10 cellular contexts compared by ENCODE assay signal in genomic region chr19:41701401-41702075, GRCh38. TPM values are rescaled to one million over a fixed set of nuclear protein-coding genes. Genes with fewer than 3 reads are reported as not detected.
DNase-seq lines count a peak whose midpoint lies in the region; ATAC-seq, FAIRE-seq and TF ChIP-seq lines count a peak whose summit lies in the region.
"Had no signal": no experiment of that assay in that cellular context is flagged by ENCODE, and none has a peak within 500 bp of the region (broad histone marks: within the 10 kb centered on the region; RNA-seq: fewer than 3 reads in every experiment).

No MANE protein-coding gene starts in this region.

- peak; percentile 5 to 9; a peak in 4 of 6 replicates for ATAC-seq in A549
- ATAC-seq in HG02840 (IDR thresholded peaks at IDR 0.05; ENCODE audit: low FRiP score, unreplicated experiment) = no peak
- no peak for ATAC-seq in HG03095 (IDR thresholded peaks at IDR 0.05; ENCODE audit: unreplicated experiment)
- no peak for ATAC-seq in GM18909 (IDR thresholded peaks at IDR 0.05; ENCODE audit: poor library complexity, unreplicated experiment)
- no peak for ATAC-seq in HG03432 (IDR thresholded peaks at IDR 0.05; ENCODE audit: unreplicated experiment)

- WGBS in A549 (ENCODE audit: missing lambda C conversion rate) = 34% methylated on average over 10 of the region's 10 CpGs

- no peaks in the 10 kb centered on the region for H3K79me2 ChIP-seq in DOHH2 (ENCODE audit: control insufficient read depth, low read length)

- POLR2A ChIA-PET in A549 (lab: Yijun Ruan, JAX) = no interaction called here

- no peak for TF ChIP-seq POLR2A in A549 (IDR thresholded peaks at IDR 0.05; ENCODE audit: low read length)

- TF ChIP-seq EP300 in A549 (IDR thresholded peaks at IDR 0.05) = no peak

- peaks cover 6% of the 10 kb centered on the region; the same call in 1 of the 2 replicates for H3K27me3 ChIP-seq in DOHH2 (ENCODE audit: control insufficient read depth, low read length)
- H3K27me3 ChIP-seq: thyroid gland had no signal

- CTCF ChIA-PET in A549 (lab: Yijun Ruan, JAX) = interaction anchor here (0.6 to 15.7 kb wide), 38 partner anchors 8 to 281 kb away, joined by 3 to 358 read pairs (median 5); partner anchors contain the start of genes CEACAM3, CEACAM6, CEACAM7 and RPS19

- H3K36me3 ChIP-seq in DOHH2 (ENCODE audit: control insufficient read depth, low read length) = no peaks in the 10 kb centered on the region
- H3K36me3 ChIP-seq: thyroid gland had no signal

- FAIRE-seq in A549 (lab: Jason Lieb, UNC) = no peak
- FAIRE-seq: islet of Langerhans had no signal

- DNase-seq in A549 (ENCODE audit: low read depth in 1 of 2, low spot score in 1 of 2) = peak; percentile 58 to 71
- DNase-seq in NCI-H1092 (lab: John Stamatoyannopoulos, UW) = peak; percentile 32
- peak; percentile 57 for DNase-seq in ecto neural progenitor cell (ENCODE audit: low spot score)
- DNase-seq: thyroid gland had no signal

- no peaks in the 10 kb centered on the region for H3K9me2 ChIP-seq in DOHH2 (replicated peaks; ENCODE audit: control insufficient read depth, low read length)

- TF ChIP-seq RAD21 in A549 (conservative IDR thresholded peaks at IDR 0.05 in 1 of 2, IDR thresholded peaks at IDR 0.05 in 1 of 2) = peak; percentile 43 to 73; a peak in 4 of 5 replicates

- H4K20me1 ChIP-seq in DOHH2 (ENCODE audit: control insufficient read depth, insufficient read depth, low read depth, low read length) = no peaks in the 10 kb centered on the region; the same call in 1 of the 2 replicates

- no peaks in the 10 kb centered on the region for H3F3A ChIP-seq in DOHH2 (ENCODE audit: control insufficient read depth, insufficient read depth)

- H3K27ac ChIP-seq in A549 (peak overlapping the region; percentile 71 to 86), DOHH2 (ENCODE audit: low read depth, low read length) (no peak overlapping the region)
- H3K27ac ChIP-seq: thyroid gland had no signal

- H3K4me3 ChIP-seq in A549 (no peak overlapping the region), DOHH2 (ENCODE audit: low read length) (no peak overlapping the region)
- H3K4me3 ChIP-seq: thyroid gland had no signal

- H3K9me3 ChIP-seq in A549 (no peaks in the 10 kb centered on the region), DOHH2 (ENCODE audit: control insufficient read depth, insufficient read depth, low read length) (no peaks in the 10 kb centered on the region)
- H3K9me3 ChIP-seq: thyroid gland had no signal

- peaks cover 68% of the 10 kb centered on the region for H3K4me1 ChIP-seq in A549
- no peaks in the 10 kb centered on the region for H3K4me1 ChIP-seq in DOHH2 (ENCODE audit: control insufficient read depth, low read length)
- H3K4me1 ChIP-seq: thyroid gland had no signal

- H3K4me2 ChIP-seq in A549 = peak overlapping the region; percentile 76
- H3K4me2 ChIP-seq in DOHH2 (ENCODE audit: low read length) = no peak overlapping the region

- TF ChIP-seq CTCF in A549 (IDR thresholded peaks at IDR 0.05) (peak; percentile 59), DOHH2 (IDR thresholded peaks at IDR 0.05; ENCODE audit: low read depth, low read length, poor library complexity, severe bottlenecking) (peak; percentile 82)

TF ChIP-seq in A549, 52 proteins besides CTCF, POLR2A, EP300 and RAD21:
- no peak for TF ChIP-seq EHMT2 (IDR thresholded peaks at IDR 0.05; ENCODE audit: low read depth)
- no peak for TF ChIP-seq RCOR1 (IDR thresholded peaks at IDR 0.05; ENCODE audit: low read depth, low read length)
- peak; percentile 26; the same call in 1 of the 3 replicates for TF ChIP-seq SMC3 (IDR thresholded peaks at IDR 0.05)

RNA-seq across cellular contexts. Expression of gene CEACAM5, which starts 6.9 kb away (rescaled TPM):
- polyA plus RNA-seq in A549 (2011; rRNA removed) = 1.3 and 2.3 TPM in 2 replicates
- 0.16 and 0.22 TPM in 2 replicates for polyA plus RNA-seq in A549 (2012; cell fraction: cytosol; rRNA removed)
- 0.40 and 0.62 TPM in 2 replicates for polyA plus RNA-seq in A549 (2012; cell fraction: nucleus; rRNA removed)
- polyA plus RNA-seq in A549 (2017; fragmentation: RNase III; extraction: RNeasy Plus Mini Kit Qiagen cat#74134 plus additional on column Dnase treatment) = 0.12 TPM in 1 of 3 replicates, not detected in the others
- 0.78 and 1.4 TPM in 2 replicates for polyA minus RNA-seq in A549 (2011; rRNA and poly(A)+ RNA removed)

RNA-seq across cellular contexts. Expression of gene CEACAM7, which starts 13.5 kb away (rescaled TPM):
- polyA plus RNA-seq in A549 (2011; rRNA removed) (0.04 TPM in 1 of 2 replicates, not detected in the other), A549 (2017; fragmentation: RNase III; extraction: RNeasy Plus Mini Kit Qiagen cat#74134 plus additional on column Dnase treatment) (0.05 TPM in 1 of 3 replicates, not detected in the others)
- not detected in 2 replicates for polyA plus RNA-seq in A549 (2012; cell fraction: cytosol; rRNA removed)
- polyA plus RNA-seq in A549 (2012; cell fraction: nucleus; rRNA removed) = not detected in 2 replicates
- polyA minus RNA-seq in A549 (2011; rRNA and poly(A)+ RNA removed) = not detected in 2 replicates

RNA-seq across cellular contexts. Expression of gene CEACAM6, which starts 53.8 kb away (rescaled TPM):
- 17.7 and 26.7 TPM in 2 replicates for polyA plus RNA-seq in A549 (2011; rRNA removed)
- polyA plus RNA-seq in A549 (2012; cell fraction: cytosol; rRNA removed) = 2.0 and 3.5 TPM in 2 replicates
- polyA plus RNA-seq in A549 (2012; cell fraction: nucleus; rRNA removed) = 1.9 and 4.5 TPM in 2 replicates
- polyA plus RNA-seq in A549 (2017; fragmentation: RNase III; extraction: RNeasy Plus Mini Kit Qiagen cat#74134 plus additional on column Dnase treatment) = 0.51 to 0.97 TPM (median 0.53 TPM) in 3 replicates
- 7.7 and 15.8 TPM in 2 replicates for polyA minus RNA-seq in A549 (2011; rRNA and poly(A)+ RNA removed)

Comparison
In these comparisons a context has a peak if more than half of its experiments do, and no peak if none do; other contexts are left out.
1. ATAC-seq: peak in A549 (2 of 2); none in HG02840 (single experiment), HG03095 (single experiment), GM18909 (single experiment) and HG03432 (single experiment).
2. Peak in every context shown above with its lines, with median percentiles within 50 percentile points of each other: DNase-seq.